ENCODE assay signal across 1 cellular context in genomic region chrX:18146009-18146408, GRCh38.
TF ChIP-seq lines count a peak whose summit lies in the region.

No MANE protein-coding gene starts in this region.

TF ChIP-seq in K562, 482 proteins besides CTCF, POLR2A, EP300 and RAD21 (continued from another document):
- TF ChIP-seq SIX5 (IDR thresholded peaks at IDR 0.05; ENCODE audit: borderline replicate concordance in 1 of 2, insufficient read depth in 1 of 2, low read depth in 1 of 2, low read length in 2 of 2) (peak in 1 of 2 experiments; percentile 32; a peak in 2 of 4 replicates), CREBBP (IDR thresholded peaks at IDR 0.05; ENCODE audit: low read depth, low read length) (no peak), NRF1 (conservative IDR thresholded peaks at IDR 0.05 in 1 of 2, IDR thresholded peaks at IDR 0.05 in 1 of 2) (no peak), POLR2AphosphoS5 (IDR thresholded peaks at IDR 0.05; ENCODE audit: control insufficient read depth, insufficient read depth, low read depth, low read length) (no peak), ZNF347 (CRISPR knock-in tag; IDR thresholded peaks at IDR 0.05; ENCODE audit: low read depth) (no peak), C11orf30 (IDR thresholded peaks at IDR 0.05; ENCODE audit: low read depth) (no peak), ZNF143 (CRISPR knock-in tag; IDR thresholded peaks at IDR 0.05) (peak; percentile 33; the same call in 1 of the 2 replicates), CBX5 (IDR thresholded peaks at IDR 0.05; ENCODE audit: borderline replicate concordance, low read depth) (no peak)
